3 cellular contexts compared by ENCODE assay signal in the genomic region with DNA sequence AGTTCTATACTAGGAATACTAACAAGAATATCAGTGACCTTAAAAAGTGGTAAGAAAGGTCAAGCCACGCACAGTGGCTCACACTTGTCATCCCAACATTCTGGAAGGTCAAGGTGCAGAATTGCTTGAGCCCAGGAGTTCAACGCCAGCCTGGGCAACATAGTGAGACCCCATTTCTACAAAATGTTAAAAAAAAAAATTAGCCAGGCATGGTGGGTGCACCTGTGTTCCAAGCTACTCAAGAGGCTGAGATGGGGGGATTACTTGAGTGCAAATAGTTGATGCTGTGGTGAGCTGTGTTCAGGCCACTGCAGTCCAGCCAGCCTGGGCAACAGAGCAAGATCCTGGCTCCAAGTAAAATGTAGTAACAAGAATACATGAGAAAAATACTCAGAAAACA.
TF ChIP-seq lines count a peak whose summit lies in the region.

No MANE protein-coding gene starts in this region.

TF ChIP-seq in HEK293, 187 proteins besides CTCF, POLR2A, EP300 and RAD21 (continued from another document):
- peak; percentile 74 for TF ChIP-seq ZNF121 (tag by site-specific recombination; IDR thresholded peaks at IDR 0.05)
- TF ChIP-seq KLF7 (tag by site-specific recombination; IDR thresholded peaks at IDR 0.05; ENCODE audit: borderline replicate concordance): no peak
- no peak for TF ChIP-seq ZNF792 (tag by site-specific recombination; IDR thresholded peaks at IDR 0.05)
- no peak for TF ChIP-seq ZNF391 (tag by site-specific recombination; IDR thresholded peaks at IDR 0.05; ENCODE audit: borderline replicate concordance, low read depth)
- TF ChIP-seq ZNF426 (tag by site-specific recombination; IDR thresholded peaks at IDR 0.05): no peak

TF ChIP-seq in WTC11, 78 proteins besides CTCF, POLR2A, EP300 and RAD21:
- TF ChIP-seq, protein P1, sequence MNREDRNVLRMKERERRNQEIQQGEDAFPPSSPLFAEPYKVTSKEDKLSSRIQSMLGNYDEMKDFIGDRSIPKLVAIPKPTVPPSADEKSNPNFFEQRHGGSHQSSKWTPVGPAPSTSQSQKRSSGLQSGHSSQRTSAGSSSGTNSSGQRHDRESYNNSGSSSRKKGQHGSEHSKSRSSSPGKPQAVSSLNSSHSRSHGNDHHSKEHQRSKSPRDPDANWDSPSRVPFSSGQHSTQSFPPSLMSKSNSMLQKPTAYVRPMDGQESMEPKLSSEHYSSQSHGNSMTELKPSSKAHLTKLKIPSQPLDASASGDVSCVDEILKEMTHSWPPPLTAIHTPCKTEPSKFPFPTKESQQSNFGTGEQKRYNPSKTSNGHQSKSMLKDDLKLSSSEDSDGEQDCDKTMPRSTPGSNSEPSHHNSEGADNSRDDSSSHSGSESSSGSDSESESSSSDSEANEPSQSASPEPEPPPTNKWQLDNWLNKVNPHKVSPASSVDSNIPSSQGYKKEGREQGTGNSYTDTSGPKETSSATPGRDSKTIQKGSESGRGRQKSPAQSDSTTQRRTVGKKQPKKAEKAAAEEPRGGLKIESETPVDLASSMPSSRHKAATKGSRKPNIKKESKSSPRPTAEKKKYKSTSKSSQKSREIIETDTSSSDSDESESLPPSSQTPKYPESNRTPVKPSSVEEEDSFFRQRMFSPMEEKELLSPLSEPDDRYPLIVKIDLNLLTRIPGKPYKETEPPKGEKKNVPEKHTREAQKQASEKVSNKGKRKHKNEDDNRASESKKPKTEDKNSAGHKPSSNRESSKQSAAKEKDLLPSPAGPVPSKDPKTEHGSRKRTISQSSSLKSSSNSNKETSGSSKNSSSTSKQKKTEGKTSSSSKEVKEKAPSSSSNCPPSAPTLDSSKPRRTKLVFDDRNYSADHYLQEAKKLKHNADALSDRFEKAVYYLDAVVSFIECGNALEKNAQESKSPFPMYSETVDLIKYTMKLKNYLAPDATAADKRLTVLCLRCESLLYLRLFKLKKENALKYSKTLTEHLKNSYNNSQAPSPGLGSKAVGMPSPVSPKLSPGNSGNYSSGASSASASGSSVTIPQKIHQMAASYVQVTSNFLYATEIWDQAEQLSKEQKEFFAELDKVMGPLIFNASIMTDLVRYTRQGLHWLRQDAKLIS (CRISPR knock-in tag; IDR thresholded peaks at IDR 0.05; ENCODE audit: borderline replicate concordance): no peak
- TF ChIP-seq, protein P2, sequence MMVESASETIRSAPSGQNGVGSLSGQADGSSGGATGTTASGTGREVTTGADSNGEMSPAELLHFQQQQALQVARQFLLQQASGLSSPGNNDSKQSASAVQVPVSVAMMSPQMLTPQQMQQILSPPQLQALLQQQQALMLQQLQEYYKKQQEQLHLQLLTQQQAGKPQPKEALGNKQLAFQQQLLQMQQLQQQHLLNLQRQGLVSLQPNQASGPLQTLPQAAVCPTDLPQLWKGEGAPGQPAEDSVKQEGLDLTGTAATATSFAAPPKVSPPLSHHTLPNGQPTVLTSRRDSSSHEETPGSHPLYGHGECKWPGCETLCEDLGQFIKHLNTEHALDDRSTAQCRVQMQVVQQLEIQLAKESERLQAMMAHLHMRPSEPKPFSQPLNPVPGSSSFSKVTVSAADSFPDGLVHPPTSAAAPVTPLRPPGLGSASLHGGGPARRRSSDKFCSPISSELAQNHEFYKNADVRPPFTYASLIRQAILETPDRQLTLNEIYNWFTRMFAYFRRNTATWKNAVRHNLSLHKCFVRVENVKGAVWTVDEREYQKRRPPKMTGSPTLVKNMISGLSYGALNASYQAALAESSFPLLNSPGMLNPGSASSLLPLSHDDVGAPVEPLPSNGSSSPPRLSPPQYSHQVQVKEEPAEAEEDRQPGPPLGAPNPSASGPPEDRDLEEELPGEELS (CRISPR knock-in tag; IDR thresholded peaks at IDR 0.05): no peak
- TF ChIP-seq ZNF671 (CRISPR knock-in tag; IDR thresholded peaks at IDR 0.05) (no peak), ATF1 (CRISPR knock-in tag; IDR thresholded peaks at IDR 0.05) (no peak), SP1 (CRISPR knock-in tag; conservative IDR thresholded peaks at IDR 0.05) (no peak), ZNF121 (CRISPR knock-in tag; IDR thresholded peaks at IDR 0.05) (peak; percentile 52)

TF ChIP-seq in K562, 482 proteins besides CTCF, POLR2A, EP300 and RAD21 (continued from another document):
- TF ChIP-seq ZNF121 (CRISPR knock-in tag; conservative IDR thresholded peaks at IDR 0.05): 0 out of 2 replicates have a peak, but pooled peaks have one; percentile 14
TF ChIP-seq in K562: peak in this region for 1.
